In the genomic region with DNA sequence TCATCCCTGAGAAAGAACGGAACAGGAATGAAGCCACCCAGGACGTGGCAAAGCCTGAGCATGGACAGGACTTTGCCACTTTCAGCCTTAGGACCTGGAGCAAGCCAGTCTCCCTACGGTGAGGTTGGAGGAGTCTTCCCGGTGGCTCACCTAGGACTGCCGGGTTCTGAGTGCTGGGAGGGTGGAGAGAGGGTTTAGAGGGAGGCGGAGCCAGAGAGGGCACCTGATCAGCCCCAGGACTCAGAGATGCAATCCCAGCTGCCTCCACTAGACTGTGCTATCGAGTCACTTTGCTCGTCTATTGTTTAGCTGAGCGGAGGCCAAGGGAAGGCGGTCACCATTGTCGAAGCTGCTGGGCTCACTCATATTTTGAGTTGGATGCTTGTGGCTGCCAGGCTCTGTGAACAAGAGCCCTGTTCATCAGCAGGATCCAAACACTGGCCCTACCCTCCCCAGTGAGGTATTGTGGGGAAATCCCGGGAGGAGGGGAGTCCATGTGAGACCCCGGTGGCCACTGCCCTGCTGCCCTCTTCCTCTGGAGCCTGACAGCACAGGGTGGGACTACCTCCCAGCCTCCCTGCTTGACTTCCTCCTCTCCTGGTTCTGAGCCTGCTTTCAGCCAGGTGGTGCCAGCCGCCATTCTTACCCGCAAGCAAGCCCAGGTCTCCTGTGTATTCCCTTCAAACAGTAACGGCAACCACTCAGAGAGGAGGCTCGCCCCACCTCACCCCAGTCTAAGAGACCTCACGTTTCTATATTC, we compare ENCODE assay signal across 1 cellular context.
TF ChIP-seq lines count a peak whose summit lies in the region.

No MANE protein-coding gene starts in this region.

TF ChIP-seq in HepG2, 621 proteins besides CTCF, POLR2A, EP300 and RAD21 (continued from another document and continues in another):
- TF ChIP-seq, protein P1, sequence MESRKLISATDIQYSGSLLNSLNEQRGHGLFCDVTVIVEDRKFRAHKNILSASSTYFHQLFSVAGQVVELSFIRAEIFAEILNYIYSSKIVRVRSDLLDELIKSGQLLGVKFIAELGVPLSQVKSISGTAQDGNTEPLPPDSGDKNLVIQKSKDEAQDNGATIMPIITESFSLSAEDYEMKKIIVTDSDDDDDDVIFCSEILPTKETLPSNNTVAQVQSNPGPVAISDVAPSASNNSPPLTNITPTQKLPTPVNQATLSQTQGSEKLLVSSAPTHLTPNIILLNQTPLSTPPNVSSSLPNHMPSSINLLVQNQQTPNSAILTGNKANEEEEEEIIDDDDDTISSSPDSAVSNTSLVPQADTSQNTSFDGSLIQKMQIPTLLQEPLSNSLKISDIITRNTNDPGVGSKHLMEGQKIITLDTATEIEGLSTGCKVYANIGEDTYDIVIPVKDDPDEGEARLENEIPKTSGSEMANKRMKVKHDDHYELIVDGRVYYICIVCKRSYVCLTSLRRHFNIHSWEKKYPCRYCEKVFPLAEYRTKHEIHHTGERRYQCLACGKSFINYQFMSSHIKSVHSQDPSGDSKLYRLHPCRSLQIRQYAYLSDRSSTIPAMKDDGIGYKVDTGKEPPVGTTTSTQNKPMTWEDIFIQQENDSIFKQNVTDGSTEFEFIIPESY (CRISPR knock-in tag; IDR thresholded peaks at IDR 0.05) = no peak
- TF ChIP-seq EED (CRISPR knock-in tag; IDR thresholded peaks at IDR 0.05) (no peak), SOX6 (IDR thresholded peaks at IDR 0.05) (no peak), SOX6 (CRISPR knock-in tag; IDR thresholded peaks at IDR 0.05) (peak; percentile 54; the same call in 1 of the 2 replicates), THYN1 (CRISPR knock-in tag; IDR thresholded peaks at IDR 0.05; ENCODE audit: borderline replicate concordance, low read depth) (no peak), DR1 (CRISPR knock-in tag; IDR thresholded peaks at IDR 0.05) (no peak), TFDP2 (CRISPR knock-in tag; IDR thresholded peaks at IDR 0.05) (no peak), SALL1 (CRISPR knock-in tag; IDR thresholded peaks at IDR 0.05) (peak; percentile 31; the same call in 1 of the 2 replicates), ZNF619 (CRISPR knock-in tag; IDR thresholded peaks at IDR 0.05) (no peak), TRAFD1 (CRISPR knock-in tag; IDR thresholded peaks at IDR 0.05; ENCODE audit: borderline replicate concordance) (no peak), ZNF547 (CRISPR knock-in tag; IDR thresholded peaks at IDR 0.05) (0 out of 2 replicates have a peak, but pooled peaks have one; percentile 63), ZNF296 (CRISPR knock-in tag; conservative IDR thresholded peaks at IDR 0.05) (no peak), ZNF430 (CRISPR knock-in tag; IDR thresholded peaks at IDR 0.05) (no peak), YEATS2 (CRISPR knock-in tag; IDR thresholded peaks at IDR 0.05; ENCODE audit: borderline replicate concordance) (no peak), NRL (CRISPR knock-in tag; IDR thresholded peaks at IDR 0.05; ENCODE audit: borderline replicate concordance) (no peak), PAXIP1 (CRISPR knock-in tag; conservative IDR thresholded peaks at IDR 0.05) (no peak), ZNF589 (CRISPR knock-in tag; conservative IDR thresholded peaks at IDR 0.05) (no peak), ZNF850 (CRISPR knock-in tag; conservative IDR thresholded peaks at IDR 0.05) (no peak), TARDBP (CRISPR knock-in tag; IDR thresholded peaks at IDR 0.05) (0 out of 2 replicates have a peak, but pooled peaks have one; percentile 29), ZNF605 (CRISPR knock-in tag; IDR thresholded peaks at IDR 0.05) (no peak), TRIM24 (CRISPR knock-in tag; IDR thresholded peaks at IDR 0.05) (no peak), ZC3H4 (CRISPR knock-in tag; IDR thresholded peaks at IDR 0.05; ENCODE audit: borderline replicate concordance) (no peak), ZNF652 (CRISPR knock-in tag; IDR thresholded peaks at IDR 0.05; ENCODE audit: borderline replicate concordance, low read depth) (no peak), CBX2 (IDR thresholded peaks at IDR 0.05; ENCODE audit: low read depth, low read length) (no peak), CBX2 (CRISPR knock-in tag; IDR thresholded peaks at IDR 0.05; ENCODE audit: low read depth) (no peak), HNRNPUL1 (IDR thresholded peaks at IDR 0.05; ENCODE audit: low read depth, low read length) (no peak), ZNF674 (CRISPR knock-in tag; IDR thresholded peaks at IDR 0.05; ENCODE audit: low read depth) (no peak), ZNF766 (CRISPR knock-in tag; IDR thresholded peaks at IDR 0.05; ENCODE audit: borderline replicate concordance) (no peak), BCL3 (CRISPR knock-in tag; IDR thresholded peaks at IDR 0.05) (0 out of 2 replicates have a peak, but pooled peaks have one; percentile 53), ZNF580 (CRISPR knock-in tag; IDR thresholded peaks at IDR 0.05; ENCODE audit: borderline replicate concordance, low read depth) (peak; percentile 71; the same call in 1 of the 2 replicates), RFXAP (CRISPR knock-in tag; IDR thresholded peaks at IDR 0.05; ENCODE audit: borderline replicate concordance) (no peak), ZNF230 (CRISPR knock-in tag; IDR thresholded peaks at IDR 0.05) (no peak), NCOA5 (CRISPR knock-in tag; IDR thresholded peaks at IDR 0.05) (no peak), GTF2F1 (IDR thresholded peaks at IDR 0.05; ENCODE audit: low read length) (no peak), ZNF768 (CRISPR knock-in tag; IDR thresholded peaks at IDR 0.05) (no peak), ZNF329 (CRISPR knock-in tag; IDR thresholded peaks at IDR 0.05; ENCODE audit: low read depth) (no peak), ZNF672 (CRISPR knock-in tag; IDR thresholded peaks at IDR 0.05) (no peak), HMG20B (CRISPR knock-in tag; conservative IDR thresholded peaks at IDR 0.05) (no peak), ZNF30 (CRISPR knock-in tag; IDR thresholded peaks at IDR 0.05) (no peak)
- TF ChIP-seq, protein P2, sequence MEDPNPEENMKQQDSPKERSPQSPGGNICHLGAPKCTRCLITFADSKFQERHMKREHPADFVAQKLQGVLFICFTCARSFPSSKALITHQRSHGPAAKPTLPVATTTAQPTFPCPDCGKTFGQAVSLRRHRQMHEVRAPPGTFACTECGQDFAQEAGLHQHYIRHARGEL (CRISPR knock-in tag; IDR thresholded peaks at IDR 0.05) = no peak
- TF ChIP-seq, protein P3, sequence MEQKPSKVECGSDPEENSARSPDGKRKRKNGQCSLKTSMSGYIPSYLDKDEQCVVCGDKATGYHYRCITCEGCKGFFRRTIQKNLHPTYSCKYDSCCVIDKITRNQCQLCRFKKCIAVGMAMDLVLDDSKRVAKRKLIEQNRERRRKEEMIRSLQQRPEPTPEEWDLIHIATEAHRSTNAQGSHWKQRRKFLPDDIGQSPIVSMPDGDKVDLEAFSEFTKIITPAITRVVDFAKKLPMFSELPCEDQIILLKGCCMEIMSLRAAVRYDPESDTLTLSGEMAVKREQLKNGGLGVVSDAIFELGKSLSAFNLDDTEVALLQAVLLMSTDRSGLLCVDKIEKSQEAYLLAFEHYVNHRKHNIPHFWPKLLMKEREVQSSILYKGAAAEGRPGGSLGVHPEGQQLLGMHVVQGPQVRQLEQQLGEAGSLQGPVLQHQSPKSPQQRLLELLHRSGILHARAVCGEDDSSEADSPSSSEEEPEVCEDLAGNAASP (CRISPR knock-in tag; IDR thresholded peaks at IDR 0.05; ENCODE audit: borderline replicate concordance) = no peak
- TF ChIP-seq, protein P4, sequence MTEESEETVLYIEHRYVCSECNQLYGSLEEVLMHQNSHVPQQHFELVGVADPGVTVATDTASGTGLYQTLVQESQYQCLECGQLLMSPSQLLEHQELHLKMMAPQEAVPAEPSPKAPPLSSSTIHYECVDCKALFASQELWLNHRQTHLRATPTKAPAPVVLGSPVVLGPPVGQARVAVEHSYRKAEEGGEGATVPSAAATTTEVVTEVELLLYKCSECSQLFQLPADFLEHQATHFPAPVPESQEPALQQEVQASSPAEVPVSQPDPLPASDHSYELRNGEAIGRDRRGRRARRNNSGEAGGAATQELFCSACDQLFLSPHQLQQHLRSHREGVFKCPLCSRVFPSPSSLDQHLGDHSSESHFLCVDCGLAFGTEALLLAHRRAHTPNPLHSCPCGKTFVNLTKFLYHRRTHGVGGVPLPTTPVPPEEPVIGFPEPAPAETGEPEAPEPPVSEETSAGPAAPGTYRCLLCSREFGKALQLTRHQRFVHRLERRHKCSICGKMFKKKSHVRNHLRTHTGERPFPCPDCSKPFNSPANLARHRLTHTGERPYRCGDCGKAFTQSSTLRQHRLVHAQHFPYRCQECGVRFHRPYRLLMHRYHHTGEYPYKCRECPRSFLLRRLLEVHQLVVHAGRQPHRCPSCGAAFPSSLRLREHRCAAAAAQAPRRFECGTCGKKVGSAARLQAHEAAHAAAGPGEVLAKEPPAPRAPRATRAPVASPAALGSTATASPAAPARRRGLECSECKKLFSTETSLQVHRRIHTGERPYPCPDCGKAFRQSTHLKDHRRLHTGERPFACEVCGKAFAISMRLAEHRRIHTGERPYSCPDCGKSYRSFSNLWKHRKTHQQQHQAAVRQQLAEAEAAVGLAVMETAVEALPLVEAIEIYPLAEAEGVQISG (CRISPR knock-in tag; IDR thresholded peaks at IDR 0.05) = no peak
- TF ChIP-seq, protein P5, sequence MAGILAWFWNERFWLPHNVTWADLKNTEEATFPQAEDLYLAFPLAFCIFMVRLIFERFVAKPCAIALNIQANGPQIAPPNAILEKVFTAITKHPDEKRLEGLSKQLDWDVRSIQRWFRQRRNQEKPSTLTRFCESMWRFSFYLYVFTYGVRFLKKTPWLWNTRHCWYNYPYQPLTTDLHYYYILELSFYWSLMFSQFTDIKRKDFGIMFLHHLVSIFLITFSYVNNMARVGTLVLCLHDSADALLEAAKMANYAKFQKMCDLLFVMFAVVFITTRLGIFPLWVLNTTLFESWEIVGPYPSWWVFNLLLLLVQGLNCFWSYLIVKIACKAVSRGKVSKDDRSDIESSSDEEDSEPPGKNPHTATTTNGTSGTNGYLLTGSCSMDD (CRISPR knock-in tag; IDR thresholded peaks at IDR 0.05) = no peak
- TF ChIP-seq, protein P6, sequence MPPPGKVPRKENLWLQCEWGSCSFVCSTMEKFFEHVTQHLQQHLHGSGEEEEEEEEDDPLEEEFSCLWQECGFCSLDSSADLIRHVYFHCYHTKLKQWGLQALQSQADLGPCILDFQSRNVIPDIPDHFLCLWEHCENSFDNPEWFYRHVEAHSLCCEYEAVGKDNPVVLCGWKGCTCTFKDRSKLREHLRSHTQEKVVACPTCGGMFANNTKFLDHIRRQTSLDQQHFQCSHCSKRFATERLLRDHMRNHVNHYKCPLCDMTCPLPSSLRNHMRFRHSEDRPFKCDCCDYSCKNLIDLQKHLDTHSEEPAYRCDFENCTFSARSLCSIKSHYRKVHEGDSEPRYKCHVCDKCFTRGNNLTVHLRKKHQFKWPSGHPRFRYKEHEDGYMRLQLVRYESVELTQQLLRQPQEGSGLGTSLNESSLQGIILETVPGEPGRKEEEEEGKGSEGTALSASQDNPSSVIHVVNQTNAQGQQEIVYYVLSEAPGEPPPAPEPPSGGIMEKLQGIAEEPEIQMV (CRISPR knock-in tag; IDR thresholded peaks at IDR 0.05; ENCODE audit: low read depth) = no peak
